ENCODE assay signal across 1 cellular context in genomic region chr16:71845639-71846431, GRCh38.
TF ChIP-seq lines count a peak whose summit lies in the region.

TSS of gene ATXN1L (plus strand) at chr16:71845976. CDS start at chr16:71849741, 3,765 bp downstream.

TF ChIP-seq in K562, 482 proteins besides CTCF, POLR2A, EP300 and RAD21 (continued from another document and continues in another):
- no peak for TF ChIP-seq NFE2L1 (tag; IDR thresholded peaks at IDR 0.05; ENCODE audit: borderline replicate concordance, low read depth)
- no peak for TF ChIP-seq ARID3A (IDR thresholded peaks at IDR 0.05; ENCODE audit: borderline replicate concordance, low read depth, low read length)
- TF ChIP-seq SREBF1 (IDR thresholded peaks at IDR 0.05; ENCODE audit: borderline replicate concordance, low read depth, low read length) = no peak
- no peak for TF ChIP-seq PREB (CRISPR knock-in tag; IDR thresholded peaks at IDR 0.05)
- peak; percentile 90; the same call in 1 of the 2 replicates for TF ChIP-seq ZBTB7A (IDR thresholded peaks at IDR 0.05; ENCODE audit: borderline replicate concordance, control insufficient read depth, low read depth, low read length)
- no peak for TF ChIP-seq CCAR2 (IDR thresholded peaks at IDR 0.05; ENCODE audit: low read depth, low read length)
- TF ChIP-seq FOS (IDR thresholded peaks at IDR 0.05; ENCODE audit: extremely low read depth, insufficient read length) = no peak
- TF ChIP-seq ZNF668 (CRISPR knock-in tag; IDR thresholded peaks at IDR 0.05) = no peak
- no peak; the same call in 1 of the 2 replicates for TF ChIP-seq ZNF263 (CRISPR knock-in tag; IDR thresholded peaks at IDR 0.05; ENCODE audit: borderline replicate concordance)
- peak; percentile 79 for TF ChIP-seq RBM22 (IDR thresholded peaks at IDR 0.05; ENCODE audit: low read depth, low read length, poor library complexity, severe bottlenecking)
- TF ChIP-seq C11orf30 (IDR thresholded peaks at IDR 0.05; ENCODE audit: low read depth) = peak; percentile 91
- no peak for TF ChIP-seq ZBTB26 (CRISPR knock-in tag; IDR thresholded peaks at IDR 0.05)
- TF ChIP-seq ZNF507 (tag; conservative IDR thresholded peaks at IDR 0.05) = no peak
- TF ChIP-seq ZBTB17 (CRISPR knock-in tag; IDR thresholded peaks at IDR 0.05) = no peak
- TF ChIP-seq JUN (IDR thresholded peaks at IDR 0.05; ENCODE audit: borderline replicate concordance, low read depth, low read length) = no peak
- no peak for TF ChIP-seq JUN (CRISPR knock-in tag; IDR thresholded peaks at IDR 0.05; ENCODE audit: borderline replicate concordance)
- TF ChIP-seq EP400 (IDR thresholded peaks at IDR 0.05) = peak; percentile 70
- peak; percentile 97 for TF ChIP-seq VEZF1 (CRISPR knock-in tag; IDR thresholded peaks at IDR 0.05)
- TF ChIP-seq ZNF592 (IDR thresholded peaks at IDR 0.05) = no peak
- TF ChIP-seq SLC30A9 (CRISPR knock-in tag; IDR thresholded peaks at IDR 0.05) = no peak
- TF ChIP-seq FUS (optimal IDR thresholded peaks at IDR 0.05; ENCODE audit: low read depth, low read length) = no peak
- TF ChIP-seq ARNT (IDR thresholded peaks at IDR 0.05) = no peak
- no peak for TF ChIP-seq HBP1 (CRISPR knock-in tag; IDR thresholded peaks at IDR 0.05)
- no peak for TF ChIP-seq ZNF324 (CRISPR knock-in tag; IDR thresholded peaks at IDR 0.05)
- no peak for TF ChIP-seq PHB2 (IDR thresholded peaks at IDR 0.05; ENCODE audit: low read depth)
- no peak for TF ChIP-seq KAT8 (IDR thresholded peaks at IDR 0.05; ENCODE audit: low read depth)
- no peak for TF ChIP-seq CREB5 (CRISPR knock-in tag; IDR thresholded peaks at IDR 0.05)
- TF ChIP-seq ZBTB49 (CRISPR knock-in tag; IDR thresholded peaks at IDR 0.05; ENCODE audit: borderline replicate concordance) = no peak
- no peak for TF ChIP-seq OTX1 (CRISPR knock-in tag; IDR thresholded peaks at IDR 0.05)
- TF ChIP-seq RERE (CRISPR knock-in tag; IDR thresholded peaks at IDR 0.05; ENCODE audit: borderline replicate concordance) = no peak
- no peak for TF ChIP-seq PTTG1 (tag; IDR thresholded peaks at IDR 0.05; ENCODE audit: low read depth)
- no peak for TF ChIP-seq HMBOX1 (IDR thresholded peaks at IDR 0.05)
- peak; percentile 80 for TF ChIP-seq CCNT2 (IDR thresholded peaks at IDR 0.05; ENCODE audit: borderline replicate concordance, extremely low read depth, insufficient read length, low read depth, low read length)
- no peak for TF ChIP-seq ATF4 (CRISPR knock-in tag; IDR thresholded peaks at IDR 0.05)
- TF ChIP-seq ZC3H8 (IDR thresholded peaks at IDR 0.05) = no peak
- no peak for TF ChIP-seq KDM1A (IDR thresholded peaks at IDR 0.05)
